ENCODE assay signal across 8 cellular contexts in genomic region chr18:59056706-59057492, GRCh38.
DNase-seq lines count a peak whose midpoint lies in the region; ATAC-seq lines count a peak whose summit lies in the region.

No MANE protein-coding gene starts in this region.

- ATAC-seq in HG03442 (IDR thresholded peaks at IDR 0.05; ENCODE audit: unreplicated experiment) (peak; percentile 69), GM19452 (IDR thresholded peaks at IDR 0.05; ENCODE audit: unreplicated experiment) (no peak)
- peak; percentile 58 to 78 for ATAC-seq in activated naive CD4-positive, alpha-beta T cell treated with anti-CD3 and anti-CD28 coated beads, Interleukin-2, amount 50 U/mL, for 72 hours

- H3K36me3 Mint-ChIP-seq in activated naive CD4-positive, alpha-beta T cell treated with anti-CD3 and anti-CD28 coated beads, Interleukin-2, amount 50 U/mL, for 72 hours, result no peaks in the 10 kb centered on the region

- H3K27ac Mint-ChIP-seq in activated naive CD4-positive, alpha-beta T cell treated with anti-CD3 and anti-CD28 coated beads, Interleukin-2, amount 50 U/mL, for 72 hours, result no peak overlapping the region

- DNase-seq in stimulated activated CD4-positive, alpha-beta T cell treated with anti-CD3 and anti-CD28 coated beads, Interleukin-12 subunit alpha, Interleukin-12 subunit beta, amount 100 ng/mL, for 48 hours (ENCODE audit: low read depth in 2 of 3, low spot score in 1 of 3), result peak in 2 of 3 donors; percentile 35 to 74
- DNase-seq in stimulated activated CD4-positive, alpha-beta T cell treated with anti-CD3 and anti-CD28 coated beads, Interleukin-4, amount 100 ng/mL, for 1 hour, result no peak
- peak; percentile 78 for DNase-seq in NOMO-1 treated with DMSO at 0.1 percent for 48 hours (lab: John Stamatoyannopoulos, UW; ENCODE audit: unreplicated experiment)
- DNase-seq in activated naive CD4-positive, alpha-beta T cell treated with anti-CD3 and anti-CD28 coated beads, Interleukin-2, amount 50 U/mL, for 72 hours (ENCODE audit: low spot score in 2 of 2), result peak in 1 of 2 donors; percentile 79
- peak; percentile 82 for DNase-seq in cardiac septum (ENCODE audit: low spot score)
- peak; percentile 38 for DNase-seq in putamen (ENCODE audit: low spot score)

- intact Hi-C loops in cardiac septum (cut with DNase I), result loop anchor here (1.0 to 5.0 kb wide), 3 partner anchors 65 to 276 kb away; no protein-coding TSS in a partner anchor

- H3K9me3 Mint-ChIP-seq in activated naive CD4-positive, alpha-beta T cell treated with anti-CD3 and anti-CD28 coated beads, Interleukin-2, amount 50 U/mL, for 72 hours, result no peaks in the 10 kb centered on the region
